ENCODE assay signal across 25 cellular contexts in the genomic region with DNA sequence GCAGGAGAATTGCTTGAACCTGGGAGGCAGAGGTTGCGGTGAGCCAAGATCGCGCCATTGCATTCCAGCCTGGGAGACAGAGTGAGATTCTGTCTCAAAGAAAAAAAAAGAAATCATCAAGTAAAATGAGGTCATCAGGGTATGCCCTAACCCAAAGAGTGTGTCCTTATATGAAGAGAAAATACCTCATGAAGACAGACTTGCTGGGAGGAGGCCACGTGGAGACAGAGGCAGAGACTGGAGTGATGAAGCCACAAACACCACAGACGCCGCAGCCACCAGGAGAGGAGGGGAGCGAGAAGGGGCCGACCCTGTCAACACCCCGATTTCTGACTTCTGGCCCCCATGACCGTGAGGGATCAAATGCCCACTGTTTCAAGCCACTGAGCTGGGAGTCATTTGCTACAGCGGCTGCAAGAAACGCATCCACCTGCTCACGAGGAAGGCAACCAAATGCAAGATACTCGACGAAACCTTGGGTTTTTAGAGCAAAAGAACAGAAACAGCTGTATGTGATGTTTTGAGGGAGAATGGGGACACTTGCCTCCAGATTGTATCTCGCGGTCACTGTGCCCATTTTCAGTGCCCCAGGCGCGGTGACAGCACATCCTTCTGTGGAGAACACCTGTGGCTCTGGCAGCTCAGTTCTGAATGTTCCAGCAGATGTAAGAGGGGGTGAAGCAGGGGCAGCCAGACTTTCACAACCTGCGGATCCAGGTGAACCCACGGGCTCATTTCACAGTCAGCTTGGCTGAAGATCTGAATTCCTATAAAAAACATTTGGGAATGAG.
"Had no signal": no experiment of that assay in that cellular context is flagged by ENCODE, and none has a peak within 500 bp of the region (broad histone marks: within the 10 kb centered on the region; RNA-seq: fewer than 3 reads in every experiment).

No MANE protein-coding gene starts in this region.

- DNase-seq: activated CD4-positive, alpha-beta T cell treated with anti-CD3 and anti-CD28 coated beads, Interleukin-2, amount 10 ng/mL, durations not matched to agents 7 days and 5 days; activated CD4-positive, CD25-positive, alpha-beta regulatory T cell treated with anti-CD3 and anti-CD28 coated beads, Interleukin-2, amount 50 U/mL, for 72 hours; activated CD8-positive, alpha-beta memory T cell treated with anti-CD3 and anti-CD28 coated beads, Interleukin-2, amount 50 U/mL, for 48 hours; activated effector memory CD4-positive, alpha-beta T cell treated with anti-CD3 and anti-CD28 coated beads, Interleukin-2, amount 50 U/mL, for 16 hours; activated naive CD4-positive, alpha-beta T cell treated with anti-CD3 and anti-CD28 coated beads, Interleukin-2, amount 50 U/mL, for 16 hours; adrenal gland; central memory CD4-positive, alpha-beta T cell; effector memory CD4-positive, alpha-beta T cell; glutamatergic neuron; lower lobe of right lung; mesendoderm; mucosa of descending colon; nephron progenitor cell; pancreas; right cardiac atrium; stimulated activated CD4-positive, alpha-beta T cell treated with anti-CD3 and anti-CD28 coated beads, Interleukin-1b, Interleukin-23, amount 100 ng/mL, for 48 hours; T-cell; testis; WERI-Rb-1 had no signal

- H3K36me3 ChIP-seq: adrenal gland, esophagus muscularis mucosa, lower lobe of right lung, pancreas, WERI-Rb-1 had no signal

- H3K4me3 ChIP-seq: adrenal gland, esophagus muscularis mucosa, hepatocyte, lower lobe of right lung, mucosa of descending colon, pancreas, skin epidermis, testis had no signal

- H2AFZ ChIP-seq: hepatocyte had no signal

- H3K9me3 ChIP-seq: adrenal gland, esophagus muscularis mucosa, lower lobe of right lung, mucosa of descending colon, pancreas, testis had no signal

- H3K79me2 ChIP-seq: hepatocyte had no signal

- H3K27ac Mint-ChIP-seq: activated CD4-positive, alpha-beta T cell treated with anti-CD3 and anti-CD28 coated beads, Interleukin-2, amount 10 ng/mL, durations not matched to agents 7 days and 5 days; T-cell; T-helper 2 cell treated with Interferon-gamma antibody and Interleukin-4, amounts not matched to agents 5 μg/mL and 100 μg/mL, for 36 hours; type B pancreatic cell had no signal

- H3K4me1 ChIP-seq: adrenal gland, esophagus muscularis mucosa, lower lobe of right lung, pancreas, testis had no signal

- ATAC-seq: left lobe of liver, lower lobe of right lung, mucosa of descending colon, pancreas, right cardiac atrium, T-cell had no signal

- H3K36me3 Mint-ChIP-seq: T-cell, type B pancreatic cell had no signal

- H3K9me3 Mint-ChIP-seq: activated CD4-positive, alpha-beta T cell treated with anti-CD3 and anti-CD28 coated beads, Interleukin-2, amount 10 ng/mL, durations not matched to agents 7 days and 5 days; T-cell; T-helper 2 cell treated with Interferon-gamma antibody and Interleukin-4, amounts not matched to agents 5 μg/mL and 100 μg/mL, for 36 hours; type B pancreatic cell had no signal

- H3K27me3 ChIP-seq: adrenal gland, hepatocyte, pancreas, testis had no signal

- H3K4me3 Mint-ChIP-seq: activated CD4-positive, alpha-beta T cell treated with anti-CD3 and anti-CD28 coated beads, Interleukin-2, amount 10 ng/mL, durations not matched to agents 7 days and 5 days; nephron progenitor cell; T-cell; T-helper 2 cell treated with Interferon-gamma antibody and Interleukin-4, amounts not matched to agents 5 μg/mL and 100 μg/mL, for 36 hours; type B pancreatic cell had no signal

- H3K4me2 ChIP-seq: hepatocyte had no signal

- H3K27ac ChIP-seq: adrenal gland, esophagus muscularis mucosa, hepatocyte, lower lobe of right lung, pancreas, skin epidermis, testis, WERI-Rb-1 had no signal
